ENCODE assay signal across 8 cellular contexts in the genomic region with DNA sequence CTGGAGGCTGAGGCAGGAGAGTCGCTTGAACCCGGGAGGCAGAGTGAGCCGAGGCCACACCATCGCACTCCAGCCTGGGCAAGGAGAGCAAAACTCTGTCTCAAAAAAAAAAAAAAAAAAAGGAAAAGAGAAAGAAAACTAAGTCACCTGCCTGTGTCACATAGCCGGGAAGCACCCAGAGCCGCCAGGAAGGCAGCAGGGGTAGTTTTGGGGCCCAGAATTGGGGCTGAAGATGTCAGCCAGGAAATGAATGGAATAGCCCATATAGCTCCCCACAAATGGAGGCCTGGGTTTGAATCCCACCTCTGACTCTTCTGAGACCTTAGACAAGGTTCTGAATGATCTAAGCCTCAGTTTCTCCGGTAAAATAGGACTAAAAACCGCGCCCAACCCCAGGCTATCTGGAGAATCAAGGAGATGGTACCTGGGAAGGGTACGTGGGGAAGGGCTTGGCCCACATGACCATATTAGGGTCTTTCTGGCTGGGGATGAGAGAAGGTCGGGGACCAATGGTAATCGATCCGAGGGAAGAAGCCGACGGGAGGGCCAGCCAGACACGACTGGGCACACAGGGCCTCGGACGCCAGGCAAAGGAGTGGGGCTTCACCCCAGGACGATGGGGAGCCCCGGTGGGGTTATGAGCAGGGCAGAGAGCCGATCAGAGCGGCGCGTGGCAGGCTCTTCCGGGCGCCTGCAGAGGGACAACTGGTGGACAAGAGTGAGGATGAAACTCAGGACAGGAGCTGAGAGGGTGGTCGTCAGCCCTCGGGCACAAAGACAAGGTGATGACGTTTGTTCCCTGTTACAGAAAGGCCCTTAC. TPM values are rescaled to one million over a fixed set of nuclear protein-coding genes. Genes with fewer than 3 reads are reported as not detected.
DNase-seq lines count a peak whose midpoint lies in the region; ATAC-seq, FAIRE-seq and TF ChIP-seq lines count a peak whose summit lies in the region.

No MANE protein-coding gene starts in this region.

- intact Hi-C loops in sciatic nerve (cut with DNase I): no loop called here

- H3K4me3 ChIP-seq in ACC112 (ENCODE audit: low read depth, low read length): peak overlapping the region; percentile 73
- peak overlapping the region; percentile 46 for H3K4me3 ChIP-seq in WERI-Rb-1 (ENCODE audit: low read depth, low read length)
- peak overlapping the region; percentile 19 for H3K4me3 ChIP-seq in cardiac muscle cell

- no peaks in the 10 kb centered on the region for H3K79me2 ChIP-seq in ACC112 (ENCODE audit: control insufficient read depth, insufficient read depth, low read length, unreplicated experiment)

- H3K27ac ChIP-seq in ACC112 (ENCODE audit: low read depth, low read length): no peak overlapping the region
- peak overlapping the region; percentile 72 for H3K27ac ChIP-seq in WERI-Rb-1
- peak overlapping the region; percentile 6 for H3K27ac ChIP-seq in cardiac muscle cell

- TF ChIP-seq POLR2A in GM18951 (IDR thresholded peaks at IDR 0.05; ENCODE audit: extremely low read depth, insufficient read depth, insufficient read length): peak; percentile 14

- H3K36me3 ChIP-seq in ACC112 (ENCODE audit: insufficient read depth, low read length) (no peaks in the 10 kb centered on the region), WERI-Rb-1 (peaks cover 11% of the 10 kb centered on the region), cardiac muscle cell (no peaks in the 10 kb centered on the region)

- in situ Hi-C loops in GM18951 (cut with MboI; ENCODE audit: low sequenced_read_pairs, unreplicated experiment): loop anchor here (25.0 kb wide), 1 partner anchor 115 kb away; no protein-coding TSS in a partner anchor

- DNase-seq in WERI-Rb-1 (peak; percentile 35), cardiac muscle cell (ENCODE audit: low read depth in 1 of 2, low spot score in 1 of 2) (no peak), sciatic nerve (ENCODE audit: low spot score) (no peak), RCC 7860 (ENCODE audit: low spot score) (no peak)
- DNase-seq in NK-92 treated with Interleukin-12 subunit alpha and Interleukin-12 subunit beta, amount 100 ng/mL, for 24 hours (lab: John Stamatoyannopoulos, UW): no peak

- H3K9me3 ChIP-seq in WERI-Rb-1 (ENCODE audit: severe bottlenecking) (no peaks in the 10 kb centered on the region), cardiac muscle cell (ENCODE audit: low read depth) (no peaks in the 10 kb centered on the region)

- peaks cover 13% of the 10 kb centered on the region for H3K4me1 ChIP-seq in ACC112 (ENCODE audit: control insufficient read depth, insufficient read depth, low read length, unreplicated experiment)
- peaks cover 4% of the 10 kb centered on the region for H3K4me1 ChIP-seq in cardiac muscle cell (ENCODE audit: low read depth)

- peak overlapping the region; percentile 33 for H2AFZ ChIP-seq in ACC112 (ENCODE audit: low read length, unreplicated experiment)

- no peak for TF ChIP-seq CTCF in WERI-Rb-1 (IDR thresholded peaks at IDR 0.05; ENCODE audit: low read depth, low read length)
- TF ChIP-seq CTCF in cardiac muscle cell (IDR thresholded peaks at IDR 0.05; ENCODE audit: low read depth, low read length): no peak

- FAIRE-seq in RCC 7860 (lab: Jason Lieb, UNC): no peak

- H3K27me3 ChIP-seq in ACC112 (ENCODE audit: insufficient read depth, low read length) (peaks cover 33% of the 10 kb centered on the region), WERI-Rb-1 (ENCODE audit: insufficient read depth, low read depth, severe bottlenecking) (no peaks in the 10 kb centered on the region), cardiac muscle cell (peaks cover 7% of the 10 kb centered on the region)

- peak; percentile 7 for ATAC-seq in HG03139 (IDR thresholded peaks at IDR 0.05; ENCODE audit: unreplicated experiment)
- ATAC-seq in sciatic nerve: peak; percentile 54

RNA-seq across cellular contexts. Expression of a gene that starts 14.4 kb away (rescaled TPM):
- total RNA-seq in cardiac muscle cell (80.5 and 103 TPM in 2 replicates), sciatic nerve (55.1 TPM)
- 172 and 200 TPM in 2 replicates for polyA plus RNA-seq in cardiac muscle cell

RNA-seq across cellular contexts. Expression of a gene that starts 19.7 kb away (rescaled TPM):
- total RNA-seq in cardiac muscle cell (23.4 and 26.7 TPM in 2 replicates), sciatic nerve (1.4 TPM)
- 20.4 and 28.0 TPM in 2 replicates for polyA plus RNA-seq in cardiac muscle cell

Comparison
In these comparisons a context has a peak if more than half of its experiments do, and no peak if none do; other contexts are left out.
1. H3K4me3 ChIP-seq: peak in every context shown above with its lines; median percentile 73 in ACC112; 46 in WERI-Rb-1; 19 in cardiac muscle cell.
2. RNA of a gene that starts 19.7 kb away (total RNA-seq): 23.4 to 26.7 TPM in cardiac muscle cell; 1.4 TPM in sciatic nerve (single experiment); every median in the first group is over 10 times any median in the second.